In genomic region chrX:132425744-132426318, GRCh38 we compare ENCODE assay signal across 21 cellular contexts.
A peak's percentile ranks its signal among the peaks of the same experiment; 100 is the strongest.
DNase-seq lines count a peak whose midpoint lies in the region; ATAC-seq, FAIRE-seq and TF ChIP-seq lines count a peak whose summit lies in the region.
"Had no signal": no experiment of that assay in that cellular context is flagged by ENCODE, and none has a peak within 500 bp of the region (broad histone marks: within the 10 kb centered on the region; RNA-seq: fewer than 3 reads in every experiment).

No MANE protein-coding gene starts in this region.

- no peaks in the 10 kb centered on the region for H3K27me3 ChIP-seq in astrocyte (ENCODE audit: insufficient read depth, low read length)

- H3K4me3 Mint-ChIP-seq in astrocyte (ENCODE audit: unreplicated experiment): no peak overlapping the region
- no peak overlapping the region for H3K4me3 Mint-ChIP-seq in activated naive CD8-positive, alpha-beta T cell treated with anti-CD3 and anti-CD28 coated beads for 36 hours
- H3K4me3 Mint-ChIP-seq: H9, HFFc6 had no signal

- H3K79me2 ChIP-seq in astrocyte (ENCODE audit: insufficient read depth, low read length): no peaks in the 10 kb centered on the region

- no peak overlapping the region for H3K4me2 ChIP-seq in astrocyte (ENCODE audit: low read length)

- no peak overlapping the region for H3K27ac ChIP-seq in astrocyte (ENCODE audit: low read depth, low read length)
- H3K27ac ChIP-seq: C4-2B, HL-60, RWPE1 had no signal

- H3K36me3 ChIP-seq in astrocyte (ENCODE audit: insufficient read depth, low read length): no peaks in the 10 kb centered on the region

- H3K4me1 ChIP-seq in astrocyte (ENCODE audit: insufficient read depth, low read length): no peaks in the 10 kb centered on the region

- no peak overlapping the region for H3K4me3 ChIP-seq in astrocyte (ENCODE audit: insufficient read depth, low read depth, low read length)

- H3K9me3 Mint-ChIP-seq in astrocyte (ENCODE audit: unreplicated experiment): no peaks in the 10 kb centered on the region
- H3K9me3 Mint-ChIP-seq in activated naive CD8-positive, alpha-beta T cell treated with anti-CD3 and anti-CD28 coated beads for 36 hours: no peaks in the 10 kb centered on the region
- H3K9me3 Mint-ChIP-seq: H9, HFFc6 had no signal

- peak; percentile 91 for FAIRE-seq in astrocyte (lab: Jason Lieb, UNC)

- intact Hi-C loops in left cardiac atrium (cut with DNase I): no loop called here

- H4K20me1 ChIP-seq in astrocyte (ENCODE audit: insufficient read depth, low read length): no peaks in the 10 kb centered on the region

- no peak overlapping the region for H3K27ac Mint-ChIP-seq in astrocyte (ENCODE audit: unreplicated experiment)
- no peak overlapping the region for H3K27ac Mint-ChIP-seq in activated naive CD8-positive, alpha-beta T cell treated with anti-CD3 and anti-CD28 coated beads for 36 hours
- H3K27ac Mint-ChIP-seq: H9, HFFc6 had no signal

- DNase-seq in DMS53 (lab: John Stamatoyannopoulos, UW): peak; percentile 45
- DNase-seq in astrocyte (ENCODE audit: low read depth): no peak
- no peak for DNase-seq in CD1c-positive myeloid dendritic cell (ENCODE audit: extremely low spot score)
- no peak for DNase-seq in activated naive CD8-positive, alpha-beta T cell treated with anti-CD3 and anti-CD28 coated beads for 36 hours
- DNase-seq in left cardiac atrium: no peak
- DNase-seq in GM13976 (ENCODE audit: low spot score): no peak
- DNase-seq: GF-D8, H9, KG1, NCI-H1092 treated with DMSO at 0.1 percent for 48 hours, NCI-H1436 treated with DMSO at 0.1 percent for 48 hours, NCI-H2029, NCI-H524, SHP77 treated with DMSO at 0.1 percent for 48 hours had no signal

- H3K4me1 Mint-ChIP-seq in astrocyte (ENCODE audit: low read depth, unreplicated experiment): peaks cover 7% of the 10 kb centered on the region
- H3K4me1 Mint-ChIP-seq in activated naive CD8-positive, alpha-beta T cell treated with anti-CD3 and anti-CD28 coated beads for 36 hours: peaks cover 12% of the 10 kb centered on the region

- H2AFZ ChIP-seq in astrocyte (ENCODE audit: low read depth, low read length): no peak overlapping the region

- H3K9ac ChIP-seq in astrocyte (ENCODE audit: low read length): no peak overlapping the region

- ATAC-seq in GM18511 (IDR thresholded peaks at IDR 0.05; ENCODE audit: unreplicated experiment): peak; percentile 39
- ATAC-seq in HG02885 (IDR thresholded peaks at IDR 0.05; ENCODE audit: poor library complexity, unreplicated experiment): peak; percentile 47
- no peak for ATAC-seq in left cardiac atrium
- ATAC-seq: SK-N-SH treated with all-trans-retinoic acid at 6 μM for 48 hours had no signal

- no peaks in the 10 kb centered on the region for H3K36me3 Mint-ChIP-seq in astrocyte (ENCODE audit: low read depth, unreplicated experiment)
- peaks cover 3% of the 10 kb centered on the region for H3K36me3 Mint-ChIP-seq in activated naive CD8-positive, alpha-beta T cell treated with anti-CD3 and anti-CD28 coated beads for 36 hours

- no peaks in the 10 kb centered on the region for H3K9me3 ChIP-seq in astrocyte (ENCODE audit: insufficient read depth, low read depth, low read length)

- in situ Hi-C loops in GM13976 (cut with MboI; ENCODE audit: low sequenced_read_pairs, unreplicated experiment): no loop called here

- no peaks in the 10 kb centered on the region for H3K27me3 Mint-ChIP-seq in astrocyte (ENCODE audit: low read depth, unreplicated experiment)
- no peaks in the 10 kb centered on the region for H3K27me3 Mint-ChIP-seq in activated naive CD8-positive, alpha-beta T cell treated with anti-CD3 and anti-CD28 coated beads for 36 hours

- TF ChIP-seq CTCF in astrocyte (IDR thresholded peaks at IDR 0.05; ENCODE audit: insufficient read depth, low read depth, low read length) (no peak), GM13976 (IDR thresholded peaks at IDR 0.05; ENCODE audit: borderline replicate concordance, control extremely low read depth, extremely low read depth, insufficient read depth, missing control alignments) (no peak)

Comparison
In these comparisons a context has a peak if more than half of its experiments do, and no peak if none do; other contexts are left out.
1. ATAC-seq: peak in GM18511 (single experiment) and HG02885 (single experiment); none in left cardiac atrium (0 of 2).